Comparison of ENCODE assay signal across 20 cellular contexts in the genomic region with DNA sequence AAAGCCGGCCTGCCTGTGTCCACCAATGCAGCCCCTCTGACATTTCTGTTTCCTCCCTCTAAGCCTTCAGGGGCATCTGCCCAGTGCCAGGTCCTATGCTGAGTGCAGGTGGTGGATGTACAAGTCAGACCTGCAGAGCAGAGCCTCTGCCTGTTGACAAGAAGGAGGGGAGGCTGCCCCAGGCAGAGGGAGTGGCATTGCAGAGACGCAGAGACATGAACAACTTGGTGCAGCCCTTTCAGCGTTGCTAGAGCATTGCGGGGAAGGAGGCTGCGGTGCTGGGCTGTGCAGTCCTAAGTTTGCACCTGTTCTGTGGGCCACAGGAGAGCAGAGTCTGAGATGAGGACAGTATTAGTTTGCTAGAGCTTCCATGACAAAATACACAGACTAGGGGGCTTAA.
A peak's percentile ranks its signal among the peaks of the same experiment; 100 is the strongest.
DNase-seq lines count a peak whose midpoint lies in the region; ATAC-seq and TF ChIP-seq lines count a peak whose summit lies in the region.
"Had no signal": no experiment of that assay in that cellular context is flagged by ENCODE, and none has a peak within 500 bp of the region (broad histone marks: within the 10 kb centered on the region; RNA-seq: fewer than 3 reads in every experiment).

No MANE protein-coding gene starts in this region.

- ATAC-seq in heart right ventricle (no peak), HG03139 (IDR thresholded peaks at IDR 0.05; ENCODE audit: unreplicated experiment) (no peak)
- ATAC-seq: GM12878, GM23338, HCT116 had no signal

- no peak overlapping the region for H3K9ac ChIP-seq in endodermal cell (ENCODE audit: extremely low read depth, low read length, poor library complexity, severe bottlenecking)
- H3K9ac ChIP-seq: BLaER1 had no signal

- peaks cover 80% of the 10 kb centered on the region for H3K27me3 Mint-ChIP-seq in endodermal cell (ENCODE audit: insufficient read depth)

- no peak overlapping the region for H3K27ac Mint-ChIP-seq in endodermal cell
- H3K27ac Mint-ChIP-seq: GM23338 had no signal

- peaks cover 9% of the 10 kb centered on the region for H3K4me1 Mint-ChIP-seq in endodermal cell
- H3K4me1 Mint-ChIP-seq: CD4-positive, alpha-beta memory T cell; GM23338 had no signal

- H3K4me1 ChIP-seq in right atrium auricular region (no peaks in the 10 kb centered on the region), heart right ventricle (peaks cover 0 to 2% (median 0%) of the 10 kb centered on the region in 9 donors), endodermal cell (ENCODE audit: control insufficient read depth, insufficient read depth, low read length) (no peaks in the 10 kb centered on the region)

- no peaks in the 10 kb centered on the region for H3K36me3 ChIP-seq in right atrium auricular region
- no peaks in the 10 kb centered on the region for H3K36me3 ChIP-seq in heart right ventricle
- H3K36me3 ChIP-seq in endodermal cell (ENCODE audit: control insufficient read depth, insufficient read depth, low read length) = no peaks in the 10 kb centered on the region
- H3K36me3 ChIP-seq: BLaER1, SJSA1 had no signal

- H3K9me3 Mint-ChIP-seq in endodermal cell = no peaks in the 10 kb centered on the region
- H3K9me3 Mint-ChIP-seq: CD4-positive, alpha-beta memory T cell; GM23338 had no signal

- TF ChIP-seq CTCF in right atrium auricular region (IDR thresholded peaks at IDR 0.05) (no peak), heart right ventricle (IDR thresholded peaks at IDR 0.05) (no peak), endodermal cell (conservative IDR thresholded peaks at IDR 0.05) (no peak), lower leg skin (IDR thresholded peaks at IDR 0.05) (no peak)

- intact Hi-C loops in heart right ventricle (cut with DNase I) = no loop called here
- intact Hi-C loops in lower leg skin (cut with DNase I; ENCODE audit: low total_unique reads) = no loop called here

- H3K27me3 ChIP-seq in right atrium auricular region = no peaks in the 10 kb centered on the region
- H3K27me3 ChIP-seq in heart right ventricle = peaks cover 0 to 33% (median 0%) of the 10 kb centered on the region in 7 donors
- H3K27me3 ChIP-seq in endodermal cell (ENCODE audit: control insufficient read depth, insufficient read depth, low read length, poor library complexity, severe bottlenecking) = peaks cover 75% of the 10 kb centered on the region
- H3K27me3 ChIP-seq: SJSA1 had no signal

- no peak overlapping the region for H3K4me3 Mint-ChIP-seq in endodermal cell
- H3K4me3 Mint-ChIP-seq: CD4-positive, alpha-beta memory T cell; GM23338 had no signal

- no peak overlapping the region for H3K27ac ChIP-seq in right atrium auricular region
- H3K27ac ChIP-seq in heart right ventricle = no peak overlapping the region
- H3K27ac ChIP-seq in endodermal cell (ENCODE audit: low read depth, low read length) = no peak overlapping the region
- no peak overlapping the region for H3K27ac ChIP-seq in caudate nucleus (ENCODE audit: low read depth, low read length)
- H3K27ac ChIP-seq: BLaER1, SJSA1 had no signal

- no peaks in the 10 kb centered on the region for H3K36me3 Mint-ChIP-seq in endodermal cell (ENCODE audit: low read depth)
- H3K36me3 Mint-ChIP-seq: CD4-positive, alpha-beta memory T cell had no signal

- DNase-seq in right atrium auricular region (ENCODE audit: low spot score) (peak; percentile 52), heart right ventricle (no peak), endodermal cell (peak; percentile 34), lower leg skin (ENCODE audit: low spot score in 2 of 2) (peak; percentile 69 to 86), caudate nucleus (lab: John Stamatoyannopoulos, UW) (no peak), NCI-H446 treated with DMSO at 0.1 percent for 48 hours (lab: John Stamatoyannopoulos, UW) (no peak), GOT3 (lab: John Stamatoyannopoulos, UW) (no peak)
- DNase-seq: CD4-positive, alpha-beta memory T cell; DMS153; NCI-H1105 treated with DMSO at 0.1 percent for 48 hours; NCI-H1694; NCI-H2081 treated with DMSO at 0.1 percent for 48 hours; NCI-H510A; NCI-H748 treated with DMSO at 0.1 percent for 48 hours had no signal

- H3K9me3 ChIP-seq in right atrium auricular region (no peaks in the 10 kb centered on the region), heart right ventricle (peaks cover 0 to 6% (median 0%) of the 10 kb centered on the region in 11 donors), endodermal cell (ENCODE audit: control insufficient read depth, low read length) (no peaks in the 10 kb centered on the region)
- H3K9me3 ChIP-seq: BLaER1, SJSA1 had no signal

- H3K4me3 ChIP-seq in right atrium auricular region (no peak overlapping the region), heart right ventricle (no peak overlapping the region), endodermal cell (ENCODE audit: low read length) (no peak overlapping the region), lower leg skin (ENCODE audit: low read depth, poor library complexity, severe bottlenecking) (no peak overlapping the region)
- H3K4me3 ChIP-seq: BLaER1, GM12878, GM23338, SJSA1 had no signal

- TF ChIP-seq POLR2A in lower leg skin (IDR thresholded peaks at IDR 0.05) = no peak

- 93 to 94% methylated on average over 5 of the region's 5 CpGs for WGBS in heart right ventricle, 2 donors
- WGBS in endodermal cell (ENCODE audit: insufficient coverage in 1 of 2, insufficient read length in 1 of 2), 2 experiments = 87 to 96% methylated on average over 3 to 5 of the region's 5 CpGs
- WGBS in lower leg skin, 2 donors = 70 to 76% methylated on average over 5 of the region's 5 CpGs

Comparison
In these comparisons a context has a peak if more than half of its experiments do, and no peak if none do; other contexts are left out.
1. DNase-seq: peak in right atrium auricular region (single experiment), endodermal cell (single experiment) and lower leg skin (2 of 2); none in heart right ventricle (0 of 2), caudate nucleus (0 of 61), NCI-H446 treated with DMSO at 0.1 percent for 48 hours (single experiment) and GOT3 (single experiment).